15 cellular contexts compared by ENCODE assay signal in the genomic region with DNA sequence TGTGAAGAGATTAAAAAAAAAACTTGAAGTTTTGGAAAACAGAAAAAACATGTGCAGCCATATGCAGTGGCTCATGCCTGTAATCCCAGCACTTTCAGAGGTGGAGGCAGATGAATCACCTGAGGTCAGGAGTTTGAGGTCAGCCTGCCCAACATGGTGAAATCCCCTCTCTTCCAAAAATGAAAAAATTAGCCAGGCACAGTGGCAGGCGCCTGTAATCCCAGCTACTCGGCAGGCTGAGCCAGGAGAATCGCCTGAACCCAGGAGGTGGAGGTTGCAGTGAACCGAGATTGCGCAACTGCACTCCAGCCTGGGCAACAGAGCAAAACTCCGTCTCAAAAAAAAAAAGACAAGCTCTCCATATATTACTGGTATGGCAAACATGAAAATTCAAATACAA. TPM values are rescaled to one million over a fixed set of nuclear protein-coding genes. Genes with fewer than 3 reads are reported as not detected.
DNase-seq lines count a peak whose midpoint lies in the region; ATAC-seq and TF ChIP-seq lines count a peak whose summit lies in the region.
"Had no signal": no experiment of that assay in that cellular context is flagged by ENCODE, and none has a peak within 500 bp of the region (broad histone marks: within the 10 kb centered on the region; RNA-seq: fewer than 3 reads in every experiment).

No MANE protein-coding gene starts in this region.

- no peaks in the 10 kb centered on the region for H3K36me3 ChIP-seq in upper lobe of right lung
- H3K36me3 ChIP-seq: right atrium auricular region had no signal

- DNase-seq in stimulated activated CD4-positive, alpha-beta T cell treated with anti-CD3 and anti-CD28 coated beads, Interleukin-1b, Interleukin-23, amount 100 ng/mL, for 48 hours, result peak; percentile 23
- no peak for DNase-seq in stimulated activated CD4-positive, alpha-beta T cell treated with anti-CD3 and anti-CD28 coated beads, Interleukin-15, amount 100 ng/mL, for 24 hours
- DNase-seq in epithelial cell of proximal tubule (ENCODE audit: low read depth) (peak; percentile 33), upper lobe of right lung (peak; percentile 71), SW480 (ENCODE audit: low spot score) (no peak), NCI-H345 treated with DMSO at 0.1 percent for 48 hours (lab: John Stamatoyannopoulos, UW; ENCODE audit: unreplicated experiment) (no peak)
- DNase-seq: activated naive CD8-positive, alpha-beta T cell treated with anti-CD3 and anti-CD28 coated beads for 36 hours; body of pancreas; CD4-positive, CD25-positive, alpha-beta regulatory T cell; DMS153; NCI-H1694; NCI-H774; occipital lobe; SIG-M5 had no signal

- no peak overlapping the region for H3K27ac ChIP-seq in upper lobe of right lung
- H3K27ac ChIP-seq: right atrium auricular region had no signal

- peak; percentile 24 for ATAC-seq in upper lobe of right lung
- ATAC-seq: body of pancreas had no signal

- no peak for TF ChIP-seq CTCF in epithelial cell of proximal tubule (conservative IDR thresholded peaks at IDR 0.05; ENCODE audit: low read depth, low read length)
- TF ChIP-seq CTCF in upper lobe of right lung (IDR thresholded peaks at IDR 0.05), result no peak

- intact Hi-C loops in upper lobe of right lung (cut with DNase I), result no loop called here

- H3K4me1 ChIP-seq in upper lobe of right lung, result no peaks in the 10 kb centered on the region
- H3K4me1 ChIP-seq: body of pancreas, right atrium auricular region had no signal

- H3K4me3 ChIP-seq in epithelial cell of proximal tubule (ENCODE audit: low read depth, low read length), result no peak overlapping the region
- no peak overlapping the region for H3K4me3 ChIP-seq in upper lobe of right lung
- H3K4me3 ChIP-seq: body of pancreas, right atrium auricular region had no signal

- H3K9me3 ChIP-seq in upper lobe of right lung, result no peaks in the 10 kb centered on the region
- H3K9me3 ChIP-seq: body of pancreas, right atrium auricular region had no signal

- no peaks in the 10 kb centered on the region for H3K27me3 ChIP-seq in upper lobe of right lung
- H3K27me3 ChIP-seq: body of pancreas, right atrium auricular region had no signal

RNA-seq across cellular contexts. Expression of a gene that starts 7.6 kb away (rescaled TPM):
- total RNA-seq in epithelial cell of proximal tubule (0.17 and 0.58 TPM in 2 replicates), upper lobe of right lung (9.7 TPM)

RNA-seq across cellular contexts. Expression of a gene that starts 8.9 kb away (rescaled TPM):
- 68.8 and 86.8 TPM in 2 replicates for total RNA-seq in epithelial cell of proximal tubule
- 45.2 TPM for total RNA-seq in upper lobe of right lung

RNA-seq across cellular contexts. Expression of a gene that starts 28.3 kb away (rescaled TPM):
- 24.3 and 24.6 TPM in 2 replicates for total RNA-seq in epithelial cell of proximal tubule
- 26.1 TPM for total RNA-seq in upper lobe of right lung

RNA-seq across cellular contexts. Expression of a gene that starts 45.4 kb away (rescaled TPM):
- total RNA-seq in epithelial cell of proximal tubule (20.6 and 24.7 TPM in 2 replicates), upper lobe of right lung (42.8 TPM)

Comparison
In these comparisons a context has a peak if more than half of its experiments do, and no peak if none do; other contexts are left out.
1. DNase-seq: peak in stimulated activated CD4-positive, alpha-beta T cell treated with anti-CD3 and anti-CD28 coated beads, Interleukin-1b, Interleukin-23, amount 100 ng/mL, for 48 hours (single experiment), epithelial cell of proximal tubule (single experiment) and upper lobe of right lung (single experiment); none in stimulated activated CD4-positive, alpha-beta T cell treated with anti-CD3 and anti-CD28 coated beads, Interleukin-15, amount 100 ng/mL, for 24 hours (single experiment), SW480 (single experiment) and NCI-H345 treated with DMSO at 0.1 percent for 48 hours (single experiment).